In the genomic region with DNA sequence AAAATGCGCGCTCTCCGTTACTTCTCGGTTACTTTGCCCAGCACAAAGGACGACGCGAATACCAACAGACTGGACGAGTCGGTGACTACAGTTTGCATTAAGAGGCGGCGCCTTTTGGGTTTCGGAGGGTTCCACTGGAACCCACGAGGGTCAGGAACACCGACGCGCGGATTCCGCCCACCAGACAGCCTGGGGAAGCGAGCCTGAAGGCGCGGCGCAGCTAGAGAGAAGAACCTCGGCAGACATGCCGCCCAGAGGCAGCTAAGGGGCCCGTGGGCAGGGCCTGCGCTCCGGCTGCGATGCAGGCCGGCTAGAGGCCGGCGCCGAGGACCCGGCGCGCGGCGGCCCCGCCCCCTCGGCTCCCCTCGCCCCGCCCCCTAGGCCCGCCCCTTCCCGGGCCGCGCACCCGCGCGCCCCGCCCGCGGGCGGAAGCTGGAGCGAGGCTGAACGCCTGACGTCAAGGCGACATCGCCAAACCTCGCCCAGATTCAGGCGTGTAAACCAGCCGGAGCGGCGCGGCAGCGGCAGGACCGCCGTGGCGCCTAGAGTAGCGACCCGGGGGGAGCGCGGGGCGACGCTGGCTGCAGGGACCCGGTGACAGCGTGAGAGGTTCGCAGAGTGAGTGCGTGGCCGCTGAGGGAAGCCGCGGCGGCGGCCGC, we compare ENCODE assay signal across 1 cellular context.
A peak's percentile ranks its signal among the peaks of the same experiment; 100 is the strongest.
TF ChIP-seq lines count a peak whose summit lies in the region.

A gene (plus strand): TSS at position 465 of the 659 bp plus-strand sequence. CDS start 37,826 bp downstream, outside the sequence.

TF ChIP-seq in HepG2, 621 proteins besides CTCF, POLR2A, EP300 and RAD21 (continued from another document and continues in another):
- TF ChIP-seq, protein P1, sequence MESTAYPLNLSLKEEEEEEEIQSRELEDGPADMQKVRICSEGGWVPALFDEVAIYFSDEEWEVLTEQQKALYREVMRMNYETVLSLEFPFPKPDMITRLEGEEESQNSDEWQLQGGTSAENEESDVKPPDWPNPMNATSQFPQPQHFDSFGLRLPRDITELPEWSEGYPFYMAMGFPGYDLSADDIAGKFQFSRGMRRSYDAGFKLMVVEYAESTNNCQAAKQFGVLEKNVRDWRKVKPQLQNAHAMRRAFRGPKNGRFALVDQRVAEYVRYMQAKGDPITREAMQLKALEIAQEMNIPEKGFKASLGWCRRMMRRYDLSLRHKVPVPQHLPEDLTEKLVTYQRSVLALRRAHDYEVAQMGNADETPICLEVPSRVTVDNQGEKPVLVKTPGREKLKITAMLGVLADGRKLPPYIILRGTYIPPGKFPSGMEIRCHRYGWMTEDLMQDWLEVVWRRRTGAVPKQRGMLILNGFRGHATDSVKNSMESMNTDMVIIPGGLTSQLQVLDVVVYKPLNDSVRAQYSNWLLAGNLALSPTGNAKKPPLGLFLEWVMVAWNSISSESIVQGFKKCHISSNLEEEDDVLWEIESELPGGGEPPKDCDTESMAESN (CRISPR knock-in tag; conservative IDR thresholded peaks at IDR 0.05), result peak; percentile 81
- peak; percentile 80; the same call in 1 of the 2 replicates for TF ChIP-seq NRL (CRISPR knock-in tag; IDR thresholded peaks at IDR 0.05; ENCODE audit: borderline replicate concordance)
- TF ChIP-seq, protein P2, sequence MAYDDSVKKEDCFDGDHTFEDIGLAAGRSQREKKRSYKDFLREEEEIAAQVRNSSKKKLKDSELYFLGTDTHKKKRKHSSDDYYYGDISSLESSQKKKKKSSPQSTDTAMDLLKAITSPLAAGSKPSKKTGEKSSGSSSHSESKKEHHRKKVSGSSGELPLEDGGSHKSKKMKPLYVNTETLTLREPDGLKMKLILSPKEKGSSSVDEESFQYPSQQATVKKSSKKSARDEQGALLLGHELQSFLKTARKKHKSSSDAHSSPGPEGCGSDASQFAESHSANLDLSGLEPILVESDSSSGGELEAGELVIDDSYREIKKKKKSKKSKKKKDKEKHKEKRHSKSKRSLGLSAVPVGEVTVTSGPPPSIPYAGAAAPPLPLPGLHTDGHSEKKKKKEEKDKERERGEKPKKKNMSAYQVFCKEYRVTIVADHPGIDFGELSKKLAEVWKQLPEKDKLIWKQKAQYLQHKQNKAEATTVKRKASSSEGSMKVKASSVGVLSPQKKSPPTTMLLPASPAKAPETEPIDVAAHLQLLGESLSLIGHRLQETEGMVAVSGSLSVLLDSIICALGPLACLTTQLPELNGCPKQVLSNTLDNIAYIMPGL (CRISPR knock-in tag; IDR thresholded peaks at IDR 0.05; ENCODE audit: borderline replicate concordance in 1 of 2, low read depth in 1 of 2), result peak; percentile 9 to 53; a peak in 2 of 4 replicates
- 0 out of 2 replicates have a peak, but pooled peaks have one; percentile 20 for TF ChIP-seq TOE1 (CRISPR knock-in tag; IDR thresholded peaks at IDR 0.05)
- TF ChIP-seq FOSL1 (CRISPR knock-in tag; IDR thresholded peaks at IDR 0.05; ENCODE audit: borderline replicate concordance), result no peak; the same call in 1 of the 2 replicates
- TF ChIP-seq, protein P3, sequence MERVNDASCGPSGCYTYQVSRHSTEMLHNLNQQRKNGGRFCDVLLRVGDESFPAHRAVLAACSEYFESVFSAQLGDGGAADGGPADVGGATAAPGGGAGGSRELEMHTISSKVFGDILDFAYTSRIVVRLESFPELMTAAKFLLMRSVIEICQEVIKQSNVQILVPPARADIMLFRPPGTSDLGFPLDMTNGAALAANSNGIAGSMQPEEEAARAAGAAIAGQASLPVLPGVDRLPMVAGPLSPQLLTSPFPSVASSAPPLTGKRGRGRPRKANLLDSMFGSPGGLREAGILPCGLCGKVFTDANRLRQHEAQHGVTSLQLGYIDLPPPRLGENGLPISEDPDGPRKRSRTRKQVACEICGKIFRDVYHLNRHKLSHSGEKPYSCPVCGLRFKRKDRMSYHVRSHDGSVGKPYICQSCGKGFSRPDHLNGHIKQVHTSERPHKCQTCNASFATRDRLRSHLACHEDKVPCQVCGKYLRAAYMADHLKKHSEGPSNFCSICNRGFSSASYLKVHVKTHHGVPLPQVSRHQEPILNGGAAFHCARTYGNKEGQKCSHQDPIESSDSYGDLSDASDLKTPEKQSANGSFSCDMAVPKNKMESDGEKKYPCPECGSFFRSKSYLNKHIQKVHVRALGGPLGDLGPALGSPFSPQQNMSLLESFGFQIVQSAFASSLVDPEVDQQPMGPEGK (CRISPR knock-in tag; IDR thresholded peaks at IDR 0.05), result peak; percentile 32; the same call in 1 of the 2 replicates
- peak; percentile 61; the same call in 1 of the 2 replicates for TF ChIP-seq ZNF570 (CRISPR knock-in tag; IDR thresholded peaks at IDR 0.05; ENCODE audit: borderline replicate concordance)
- TF ChIP-seq ZNF34 (CRISPR knock-in tag; IDR thresholded peaks at IDR 0.05; ENCODE audit: borderline replicate concordance), result peak; percentile 45; the same call in 1 of the 2 replicates
- peak; percentile 55; the same call in 1 of the 3 replicates for TF ChIP-seq MXI1 (IDR thresholded peaks at IDR 0.05; ENCODE audit: borderline replicate concordance, low read depth, low read length)
- no peak for TF ChIP-seq ZNF143 (CRISPR knock-in tag; IDR thresholded peaks at IDR 0.05)
- TF ChIP-seq KDM4B (CRISPR knock-in tag; IDR thresholded peaks at IDR 0.05), result no peak
- no peak for TF ChIP-seq ZNF326 (CRISPR knock-in tag; IDR thresholded peaks at IDR 0.05; ENCODE audit: borderline replicate concordance)
- TF ChIP-seq HOXA9 (CRISPR knock-in tag; IDR thresholded peaks at IDR 0.05; ENCODE audit: borderline replicate concordance), result 0 out of 2 replicates have a peak, but pooled peaks have one; percentile 53
- TF ChIP-seq, protein P4, sequence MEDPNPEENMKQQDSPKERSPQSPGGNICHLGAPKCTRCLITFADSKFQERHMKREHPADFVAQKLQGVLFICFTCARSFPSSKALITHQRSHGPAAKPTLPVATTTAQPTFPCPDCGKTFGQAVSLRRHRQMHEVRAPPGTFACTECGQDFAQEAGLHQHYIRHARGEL (CRISPR knock-in tag; IDR thresholded peaks at IDR 0.05), result no peak
- TF ChIP-seq NAIF1 (CRISPR knock-in tag; IDR thresholded peaks at IDR 0.05; ENCODE audit: borderline replicate concordance), result peak; percentile 86; the same call in 1 of the 2 replicates
- TF ChIP-seq, protein P5, sequence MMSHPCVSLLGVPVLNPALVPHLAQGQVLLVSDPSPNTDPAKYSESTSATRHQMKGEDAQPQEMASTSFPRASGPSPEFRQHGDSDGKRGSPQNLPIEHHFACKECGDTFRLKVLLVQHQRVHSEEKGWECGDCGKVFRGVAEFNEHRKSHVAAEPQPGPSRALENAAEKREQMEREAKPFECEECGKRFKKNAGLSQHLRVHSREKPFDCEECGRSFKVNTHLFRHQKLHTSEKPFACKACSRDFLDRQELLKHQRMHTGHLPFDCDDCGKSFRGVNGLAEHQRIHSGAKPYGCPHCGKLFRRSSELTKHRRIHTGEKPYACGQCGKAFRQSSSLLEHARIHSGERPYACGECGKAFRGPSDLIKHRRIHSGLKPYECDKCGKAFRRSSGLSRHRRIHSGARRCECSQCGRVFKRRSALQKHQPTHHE (CRISPR knock-in tag; IDR thresholded peaks at IDR 0.05; ENCODE audit: borderline replicate concordance), result no peak
- peak; percentile 21; the same call in 1 of the 2 replicates for TF ChIP-seq ZNF788 (CRISPR knock-in tag; IDR thresholded peaks at IDR 0.05; ENCODE audit: borderline replicate concordance)
- TF ChIP-seq, protein P6, sequence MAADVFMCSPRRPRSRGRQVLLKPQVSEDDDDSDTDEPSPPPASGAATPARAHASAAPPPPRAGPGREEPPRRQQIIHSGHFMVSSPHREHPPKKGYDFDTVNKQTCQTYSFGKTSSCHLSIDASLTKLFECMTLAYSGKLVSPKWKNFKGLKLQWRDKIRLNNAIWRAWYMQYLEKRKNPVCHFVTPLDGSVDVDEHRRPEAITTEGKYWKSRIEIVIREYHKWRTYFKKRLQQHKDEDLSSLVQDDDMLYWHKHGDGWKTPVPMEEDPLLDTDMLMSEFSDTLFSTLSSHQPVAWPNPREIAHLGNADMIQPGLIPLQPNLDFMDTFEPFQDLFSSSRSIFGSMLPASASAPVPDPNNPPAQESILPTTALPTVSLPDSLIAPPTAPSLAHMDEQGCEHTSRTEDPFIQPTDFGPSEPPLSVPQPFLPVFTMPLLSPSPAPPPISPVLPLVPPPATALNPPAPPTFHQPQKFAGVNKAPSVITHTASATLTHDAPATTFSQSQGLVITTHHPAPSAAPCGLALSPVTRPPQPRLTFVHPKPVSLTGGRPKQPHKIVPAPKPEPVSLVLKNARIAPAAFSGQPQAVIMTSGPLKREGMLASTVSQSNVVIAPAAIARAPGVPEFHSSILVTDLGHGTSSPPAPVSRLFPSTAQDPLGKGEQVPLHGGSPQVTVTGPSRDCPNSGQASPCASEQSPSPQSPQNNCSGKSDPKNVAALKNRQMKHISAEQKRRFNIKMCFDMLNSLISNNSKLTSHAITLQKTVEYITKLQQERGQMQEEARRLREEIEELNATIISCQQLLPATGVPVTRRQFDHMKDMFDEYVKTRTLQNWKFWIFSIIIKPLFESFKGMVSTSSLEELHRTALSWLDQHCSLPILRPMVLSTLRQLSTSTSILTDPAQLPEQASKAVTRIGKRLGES (CRISPR knock-in tag; IDR thresholded peaks at IDR 0.05; ENCODE audit: borderline replicate concordance), result no peak; the same call in 1 of the 2 replicates
- TF ChIP-seq HIVEP1 (CRISPR knock-in tag; IDR thresholded peaks at IDR 0.05), result no peak
- TF ChIP-seq ATF7-NPFF (CRISPR knock-in tag; IDR thresholded peaks at IDR 0.05; ENCODE audit: low read depth), result peak; percentile 22; the same call in 1 of the 2 replicates
- TF ChIP-seq, protein P7, sequence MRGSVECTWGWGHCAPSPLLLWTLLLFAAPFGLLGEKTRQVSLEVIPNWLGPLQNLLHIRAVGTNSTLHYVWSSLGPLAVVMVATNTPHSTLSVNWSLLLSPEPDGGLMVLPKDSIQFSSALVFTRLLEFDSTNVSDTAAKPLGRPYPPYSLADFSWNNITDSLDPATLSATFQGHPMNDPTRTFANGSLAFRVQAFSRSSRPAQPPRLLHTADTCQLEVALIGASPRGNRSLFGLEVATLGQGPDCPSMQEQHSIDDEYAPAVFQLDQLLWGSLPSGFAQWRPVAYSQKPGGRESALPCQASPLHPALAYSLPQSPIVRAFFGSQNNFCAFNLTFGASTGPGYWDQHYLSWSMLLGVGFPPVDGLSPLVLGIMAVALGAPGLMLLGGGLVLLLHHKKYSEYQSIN (CRISPR knock-in tag; IDR thresholded peaks at IDR 0.05; ENCODE audit: borderline replicate concordance), result no peak
- TF ChIP-seq MED13 (CRISPR knock-in tag; IDR thresholded peaks at IDR 0.05), result no peak
- TF ChIP-seq RFX5 (IDR thresholded peaks at IDR 0.05; ENCODE audit: low read depth, low read length), result no peak
- peak; percentile 73; the same call in 1 of the 2 replicates for TF ChIP-seq KMT2A (CRISPR knock-in tag; IDR thresholded peaks at IDR 0.05)
- no peak for TF ChIP-seq TGIF2 (CRISPR knock-in tag; IDR thresholded peaks at IDR 0.05)
- no peak for TF ChIP-seq IKZF4 (CRISPR knock-in tag; IDR thresholded peaks at IDR 0.05; ENCODE audit: borderline replicate concordance, low read depth, not compliant biosample characterization)
- no peak for TF ChIP-seq SRSF1 (optimal IDR thresholded peaks at IDR 0.05; ENCODE audit: low read depth, low read length)
- TF ChIP-seq, protein P8, sequence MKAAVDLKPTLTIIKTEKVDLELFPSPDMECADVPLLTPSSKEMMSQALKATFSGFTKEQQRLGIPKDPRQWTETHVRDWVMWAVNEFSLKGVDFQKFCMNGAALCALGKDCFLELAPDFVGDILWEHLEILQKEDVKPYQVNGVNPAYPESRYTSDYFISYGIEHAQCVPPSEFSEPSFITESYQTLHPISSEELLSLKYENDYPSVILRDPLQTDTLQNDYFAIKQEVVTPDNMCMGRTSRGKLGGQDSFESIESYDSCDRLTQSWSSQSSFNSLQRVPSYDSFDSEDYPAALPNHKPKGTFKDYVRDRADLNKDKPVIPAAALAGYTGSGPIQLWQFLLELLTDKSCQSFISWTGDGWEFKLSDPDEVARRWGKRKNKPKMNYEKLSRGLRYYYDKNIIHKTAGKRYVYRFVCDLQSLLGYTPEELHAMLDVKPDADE (CRISPR knock-in tag; IDR thresholded peaks at IDR 0.05), result peak; percentile 34; the same call in 1 of the 2 replicates
- TF ChIP-seq ZNF605 (CRISPR knock-in tag; IDR thresholded peaks at IDR 0.05), result peak; percentile 53
- TF ChIP-seq, protein P9, sequence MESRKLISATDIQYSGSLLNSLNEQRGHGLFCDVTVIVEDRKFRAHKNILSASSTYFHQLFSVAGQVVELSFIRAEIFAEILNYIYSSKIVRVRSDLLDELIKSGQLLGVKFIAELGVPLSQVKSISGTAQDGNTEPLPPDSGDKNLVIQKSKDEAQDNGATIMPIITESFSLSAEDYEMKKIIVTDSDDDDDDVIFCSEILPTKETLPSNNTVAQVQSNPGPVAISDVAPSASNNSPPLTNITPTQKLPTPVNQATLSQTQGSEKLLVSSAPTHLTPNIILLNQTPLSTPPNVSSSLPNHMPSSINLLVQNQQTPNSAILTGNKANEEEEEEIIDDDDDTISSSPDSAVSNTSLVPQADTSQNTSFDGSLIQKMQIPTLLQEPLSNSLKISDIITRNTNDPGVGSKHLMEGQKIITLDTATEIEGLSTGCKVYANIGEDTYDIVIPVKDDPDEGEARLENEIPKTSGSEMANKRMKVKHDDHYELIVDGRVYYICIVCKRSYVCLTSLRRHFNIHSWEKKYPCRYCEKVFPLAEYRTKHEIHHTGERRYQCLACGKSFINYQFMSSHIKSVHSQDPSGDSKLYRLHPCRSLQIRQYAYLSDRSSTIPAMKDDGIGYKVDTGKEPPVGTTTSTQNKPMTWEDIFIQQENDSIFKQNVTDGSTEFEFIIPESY (CRISPR knock-in tag; IDR thresholded peaks at IDR 0.05), result no peak
- TF ChIP-seq ZEB1 (IDR thresholded peaks at IDR 0.05; ENCODE audit: insufficient replicate concordance, low read depth), result no peak
- TF ChIP-seq SKI (IDR thresholded peaks at IDR 0.05; ENCODE audit: partially characterized antibody), result peak; percentile 26
- TF ChIP-seq, protein P10, sequence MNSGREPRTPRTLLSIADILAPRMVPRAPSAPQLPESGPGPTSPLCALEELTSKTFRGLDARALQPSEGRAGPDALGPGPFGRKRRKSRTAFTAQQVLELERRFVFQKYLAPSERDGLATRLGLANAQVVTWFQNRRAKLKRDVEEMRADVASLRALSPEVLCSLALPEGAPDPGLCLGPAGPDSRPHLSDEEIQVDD (CRISPR knock-in tag; IDR thresholded peaks at IDR 0.05; ENCODE audit: borderline replicate concordance), result no peak
- peak; percentile 93 for TF ChIP-seq POLR2G (IDR thresholded peaks at IDR 0.05; ENCODE audit: low read depth, low read length)
- peak; percentile 88 for TF ChIP-seq GABPB1 (CRISPR knock-in tag; IDR thresholded peaks at IDR 0.05)
- TF ChIP-seq FOXJ3 (CRISPR knock-in tag; IDR thresholded peaks at IDR 0.05; ENCODE audit: borderline replicate concordance), result no peak
